ENCODE assay signal across 8 cellular contexts in genomic region chr13:40101708-40102359, GRCh38.
DNase-seq lines count a peak whose midpoint lies in the region; ATAC-seq, FAIRE-seq and TF ChIP-seq lines count a peak whose summit lies in the region.

No MANE protein-coding gene starts in this region.

- no TSS peak for BruUV-seq in HepG2 (replicated peaks; lab: Mats Ljungman, UMichigan)

- no peaks in the 10 kb centered on the region for H3K27me3 Mint-ChIP-seq in activated B cell treated with CpG ODN at 0.5 μM for 24 hours

- no peak for FAIRE-seq in HepG2 (lab: Jason Lieb, UNC)

- peaks cover 1 to 11% of the 10 kb centered on the region in 2 experiments; a peak in 2 of 5 replicates for H3K27me3 ChIP-seq in HepG2 (ENCODE audit: control insufficient read depth in 1 of 2, insufficient read depth in 2 of 2, low read length in 2 of 2)
- no peaks in the 10 kb centered on the region for H3K27me3 ChIP-seq in adrenal gland

- intact Hi-C loops in activated B cell treated with CpG ODN at 0.5 μM for 24 hours (cut with micrococcal nuclease), result loop anchor here (1.0 to 5.0 kb wide), 4 partner anchors 25 to 105 kb away; no protein-coding TSS in a partner anchor
- intact Hi-C loops in HepG2 (cut with micrococcal nuclease; ENCODE audit: unreplicated experiment), result no loop called here
- intact Hi-C loops in adrenal gland (cut with DNase I), result no loop called here

- H3K4me3 ChIP-seq in HepG2 (replicated peaks in 1 of 3; ENCODE audit: insufficient read depth in 1 of 3, low read depth in 2 of 3, low read length in 3 of 3) (no peak overlapping the region), adrenal gland (no peak overlapping the region)

- ATAC-seq in GM18909 (IDR thresholded peaks at IDR 0.05; ENCODE audit: poor library complexity, unreplicated experiment) (peak; percentile 84), HG02678 (IDR thresholded peaks at IDR 0.05; ENCODE audit: unreplicated experiment) (peak; percentile 74), activated B cell treated with CpG ODN at 0.5 μM for 24 hours (ENCODE audit: low read depth) (peak; percentile 77), HepG2 (no peak), HG03571 (IDR thresholded peaks at IDR 0.05; ENCODE audit: unreplicated experiment) (no peak)

- TF ChIP-seq POLR2A in HepG2 (IDR thresholded peaks at IDR 0.05; ENCODE audit: insufficient read depth in 1 of 2, low read depth in 2 of 2, low read length in 2 of 2), result no peak
- no peak for TF ChIP-seq POLR2A in adrenal gland (IDR thresholded peaks at IDR 0.05)

- H3K9me3 ChIP-seq in HepG2 (ENCODE audit: low read length), result 0 out of 2 replicates have a peak, but pooled peaks cover 3% of the 10 kb centered on the region
- no peaks in the 10 kb centered on the region for H3K9me3 ChIP-seq in adrenal gland (replicated peaks in 1 of 3)

- H3K79me2 ChIP-seq in HepG2 (ENCODE audit: insufficient read depth, low read length), result no peaks in the 10 kb centered on the region

- H2AFZ ChIP-seq in HepG2 (ENCODE audit: low read length), result no peak overlapping the region

- H3K4me1 Mint-ChIP-seq in activated B cell treated with CpG ODN at 0.5 μM for 24 hours, result peaks cover 27% of the 10 kb centered on the region

- 73% methylated on average over 3 of the region's 3 CpGs for WGBS in HepG2 (ENCODE audit: low lambda C conversion rate)
- WGBS in adrenal gland, 4 donors, result 84 to 100% (median 92%) methylated on average over 3 of the region's 3 CpGs

- peak overlapping the region; percentile 64 for H3K4me3 Mint-ChIP-seq in activated B cell treated with CpG ODN at 0.5 μM for 24 hours

- POLR2A ChIA-PET in activated B cell treated with CpG ODN at 0.5 μM for 24 hours (lab: Charles Lee), result interaction anchor here (0.6 to 2.1 kb wide), 7 partner anchors 11 to 562 kb away, joined by 3 to 11 read pairs (median 3); no protein-coding TSS in a partner anchor
- POLR2A ChIA-PET in HepG2 (lab: Yijun Ruan, JAX), result no interaction called here

- H3K27ac ChIP-seq in HepG2 (ENCODE audit: extremely low read length, insufficient read depth, low read length) (no peak overlapping the region), adrenal gland (no peak overlapping the region)

- H3K4me1 ChIP-seq in HepG2 (ENCODE audit: insufficient read depth, low read length), result peaks cover 17% of the 10 kb centered on the region
- H3K4me1 ChIP-seq in adrenal gland (replicated peaks in 1 of 2), result peaks cover 0 to 3% of the 10 kb centered on the region in 2 donors

- no peaks in the 10 kb centered on the region for H4K20me1 ChIP-seq in HepG2 (ENCODE audit: insufficient read depth, low read length)

- H3K36me3 ChIP-seq in HepG2 (replicated peaks in 1 of 2; ENCODE audit: control insufficient read depth in 1 of 2, insufficient read depth in 2 of 2, low read length in 2 of 2) (no peaks in the 10 kb centered on the region), adrenal gland (replicated peaks in 1 of 2) (no peaks in the 10 kb centered on the region)

- DNase-seq in activated B cell treated with CpG ODN at 0.5 μM for 24 hours, result peak; percentile 26
- DNase-seq in stimulated activated CD4-positive, alpha-beta T cell treated with anti-CD3 and anti-CD28 coated beads, Interleukin-12 subunit alpha, Interleukin-12 subunit beta, amount 100 ng/mL, for 4 hours, result peak; percentile 14
- no peak for DNase-seq in NCI-H82 (lab: John Stamatoyannopoulos, UW)
- DNase-seq in HepG2 (ENCODE audit: low spot score), result no peak
- no peak for DNase-seq in adrenal gland

- TF ChIP-seq EP300 in HepG2 (IDR thresholded peaks at IDR 0.05; ENCODE audit: low read depth in 2 of 2, low read length in 2 of 2) (no peak), HepG2 (CRISPR knock-in tag; IDR thresholded peaks at IDR 0.05; ENCODE audit: borderline replicate concordance) (no peak)

- peak overlapping the region; percentile 77 for H3K27ac Mint-ChIP-seq in activated B cell treated with CpG ODN at 0.5 μM for 24 hours

- TF ChIP-seq CTCF in activated B cell treated with CpG ODN at 0.5 μM for 24 hours (IDR thresholded peaks at IDR 0.05) (no peak), HepG2 (CRISPR knock-in tag; IDR thresholded peaks at IDR 0.05) (no peak), adrenal gland (IDR thresholded peaks at IDR 0.05) (no peak)

- no peak overlapping the region for H3K9ac ChIP-seq in HepG2 (ENCODE audit: insufficient read depth, low read depth, low read length)

- no peaks in the 10 kb centered on the region for H3K36me3 Mint-ChIP-seq in activated B cell treated with CpG ODN at 0.5 μM for 24 hours (ENCODE audit: low read depth)

- peaks cover 3% of the 10 kb centered on the region for H3K9me3 Mint-ChIP-seq in activated B cell treated with CpG ODN at 0.5 μM for 24 hours

- no peak for TF ChIP-seq RAD21 in HepG2 (CRISPR knock-in tag; IDR thresholded peaks at IDR 0.05)

- CTCF ChIA-PET in activated B cell treated with CpG ODN at 0.5 μM for 24 hours (lab: Charles Lee), result interaction anchor here (0.7 to 1.3 kb wide), 3 partner anchors 12 to 581 kb away, joined by 3 to 7 read pairs (median 3); no protein-coding TSS in a partner anchor
- CTCF ChIA-PET in HepG2 (lab: Yijun Ruan, JAX; ENCODE audit: low intra/inter-chr PET ratio, low total read pairs), result no interaction called here

- in situ Hi-C loops in HepG2 (cut with HindIII; ENCODE audit: extremely low pct_ligation_motif_present, low pct_unique_long_range_greater_than_20kb), result no loop called here

- no peak overlapping the region for H3K4me2 ChIP-seq in HepG2 (ENCODE audit: low read depth, low read length)

TF ChIP-seq in HepG2, 621 proteins besides CTCF, POLR2A, EP300 and RAD21:
- TF ChIP-seq EED (CRISPR knock-in tag; IDR thresholded peaks at IDR 0.05), result no peak
- no peak for TF ChIP-seq ZHX1 (CRISPR knock-in tag; IDR thresholded peaks at IDR 0.05; ENCODE audit: low read depth)
- TF ChIP-seq ZNF225 (CRISPR knock-in tag; IDR thresholded peaks at IDR 0.05), result no peak
- no peak for TF ChIP-seq ZNF546 (CRISPR knock-in tag; conservative IDR thresholded peaks at IDR 0.05)
- TF ChIP-seq SP2 (CRISPR knock-in tag; IDR thresholded peaks at IDR 0.05), result no peak
- no peak for TF ChIP-seq MTF2 (CRISPR knock-in tag; IDR thresholded peaks at IDR 0.05; ENCODE audit: borderline replicate concordance)
- no peak for TF ChIP-seq RFXANK (CRISPR knock-in tag; IDR thresholded peaks at IDR 0.05)
- TF ChIP-seq ZNF800 (CRISPR knock-in tag; IDR thresholded peaks at IDR 0.05), result no peak
- TF ChIP-seq PAWR (CRISPR knock-in tag; IDR thresholded peaks at IDR 0.05; ENCODE audit: borderline replicate concordance), result no peak
- no peak for TF ChIP-seq ZNF891 (CRISPR knock-in tag; IDR thresholded peaks at IDR 0.05)
- no peak for TF ChIP-seq JUN (CRISPR knock-in tag; IDR thresholded peaks at IDR 0.05)
- no peak for TF ChIP-seq BORCS8-MEF2B (CRISPR knock-in tag; IDR thresholded peaks at IDR 0.05)
- TF ChIP-seq HOMEZ (CRISPR knock-in tag; IDR thresholded peaks at IDR 0.05; ENCODE audit: low read depth), result no peak
- no peak for TF ChIP-seq ETV6 (CRISPR knock-in tag; conservative IDR thresholded peaks at IDR 0.05)

Comparison
In these comparisons a context has a peak if more than half of its experiments do, and no peak if none do; other contexts are left out.
1. ATAC-seq: peak in GM18909 (single experiment), HG02678 (single experiment) and activated B cell treated with CpG ODN at 0.5 μM for 24 hours (single experiment); none in HepG2 (single experiment) and HG03571 (single experiment).
2. DNase-seq: peak in activated B cell treated with CpG ODN at 0.5 μM for 24 hours (single experiment) and stimulated activated CD4-positive, alpha-beta T cell treated with anti-CD3 and anti-CD28 coated beads, Interleukin-12 subunit alpha, Interleukin-12 subunit beta, amount 100 ng/mL, for 4 hours (single experiment); none in NCI-H82 (single experiment), HepG2 (single experiment) and adrenal gland (0 of 7).